Comparison of ENCODE assay signal across 9 cellular contexts in genomic region chr2:14623241-14623640, GRCh38.
"Had no signal": no experiment of that assay in that cellular context is flagged by ENCODE, and none has a peak within 500 bp of the region (broad histone marks: within the 10 kb centered on the region; RNA-seq: fewer than 3 reads in every experiment).

No MANE protein-coding gene starts in this region.

- DNase-seq: GM23248, GOT3, H7, HFFc6, IMR-90 had no signal

- H2AFZ ChIP-seq: GM23248 had no signal

- H3K36me3 ChIP-seq: HAP-1 had no signal

- H3K4me1 ChIP-seq: HAP-1 had no signal

- ATAC-seq: HCT116, K562 had no signal

- H3K9me3 ChIP-seq: HAP-1 had no signal

- H3K4me3 ChIP-seq: GM23248, HAP-1, K562 had no signal

- FAIRE-seq: HTR-8/SVneo, K562 had no signal

- H3K27ac ChIP-seq: GM23248 had no signal
